14 cellular contexts compared by ENCODE assay signal in genomic region chr4:137934921-137935320, GRCh38.
A peak's percentile ranks its signal among the peaks of the same experiment; 100 is the strongest.
DNase-seq lines count a peak whose midpoint lies in the region; ATAC-seq and TF ChIP-seq lines count a peak whose summit lies in the region.
"Had no signal": no experiment of that assay in that cellular context is flagged by ENCODE, and none has a peak within 500 bp of the region (broad histone marks: within the 10 kb centered on the region; RNA-seq: fewer than 3 reads in every experiment).

No MANE protein-coding gene starts in this region.

- in situ Hi-C loops in mammary epithelial cell (cut with MboI; ENCODE audit: low sequenced_read_pairs in 2 of 2) = no loop called here

- H3K36me3 ChIP-seq in mammary epithelial cell (ENCODE audit: insufficient read depth, low read length) (no peaks in the 10 kb centered on the region), osteoblast (ENCODE audit: insufficient read depth, low read length) (no peaks in the 10 kb centered on the region)

- H3K9ac ChIP-seq in mammary epithelial cell (ENCODE audit: insufficient read depth, low read length) = no peak overlapping the region

- H3K27ac ChIP-seq in mammary epithelial cell (ENCODE audit: insufficient read depth, low read depth, low read length) (no peak overlapping the region), osteoblast (ENCODE audit: low read depth, low read length) (no peak overlapping the region)
- H3K27ac ChIP-seq: HL-60 had no signal

- H2AFZ ChIP-seq in mammary epithelial cell (ENCODE audit: low read depth, low read length) = peak overlapping the region; percentile 73
- H2AFZ ChIP-seq in osteoblast (ENCODE audit: low read length) = peak overlapping the region; percentile 37

- H3K79me2 ChIP-seq in mammary epithelial cell (ENCODE audit: insufficient read depth, low read length) (no peaks in the 10 kb centered on the region), osteoblast (ENCODE audit: insufficient read depth, low read length) (no peaks in the 10 kb centered on the region)

- peak; percentile 61 for DNase-seq in DMS 273 treated with DMSO at 0.1 percent for 48 hours (lab: John Stamatoyannopoulos, UW)
- peak; percentile 87 for DNase-seq in NCI-H1694 (lab: John Stamatoyannopoulos, UW)
- DNase-seq in mammary epithelial cell = no peak
- no peak for DNase-seq in osteoblast (ENCODE audit: insufficient read length, low spot score, missing footprints)
- DNase-seq in glomerular visceral epithelial cell (ENCODE audit: extremely low spot score) = no peak
- no peak for DNase-seq in NCI-H2196 (lab: John Stamatoyannopoulos, UW; ENCODE audit: unreplicated experiment)
- DNase-seq: DMS153, H7, NCI-H1436, NCI-H226, NCI-H526 treated with DMSO at 0.1 percent for 48 hours, SHP77 treated with DMSO at 0.1 percent for 48 hours had no signal

- no peak overlapping the region for H3K4me3 ChIP-seq in mammary epithelial cell (replicated peaks in 1 of 3; ENCODE audit: insufficient read depth in 1 of 3, low read depth in 2 of 3, low read length in 3 of 3)
- no peak overlapping the region for H3K4me3 ChIP-seq in osteoblast (ENCODE audit: insufficient read depth, low read length)

- H3K27me3 ChIP-seq in mammary epithelial cell (ENCODE audit: insufficient read depth, low read length) = no peaks in the 10 kb centered on the region
- no peaks in the 10 kb centered on the region for H3K27me3 ChIP-seq in osteoblast (ENCODE audit: insufficient read depth, low read length)

- H3K4me2 ChIP-seq in mammary epithelial cell (ENCODE audit: insufficient read depth, low read depth, low read length) = no peak overlapping the region
- H3K4me2 ChIP-seq in osteoblast (ENCODE audit: insufficient read depth, low read length) = no peak overlapping the region

- WGBS in mammary epithelial cell (ENCODE audit: low coverage, missing lambda C conversion rate) = 0% methylated on average over 1 of the region's 1 CpG

- dilution Hi-C loops in mammary epithelial cell (cut with HindIII; ENCODE audit: low sequenced_read_pairs) = no loop called here

- CTCF ChIA-PET in mammary epithelial cell (lab: Charles Lee; ENCODE audit: low non-redundant PET) = interaction anchor here (0.8 kb wide), 1 partner anchor 42 kb away, joined by 4 read pairs; no protein-coding TSS in a partner anchor

- TF ChIP-seq CTCF in mammary epithelial cell (conservative IDR thresholded peaks at IDR 0.05 in 1 of 2, IDR thresholded peaks at IDR 0.05 in 1 of 2; ENCODE audit: extremely low read depth in 1 of 2, insufficient read depth in 1 of 2, low read depth in 1 of 2, low read length in 2 of 2) (no peak), osteoblast (IDR thresholded peaks at IDR 0.05; ENCODE audit: extremely low read depth, low read depth, low read length) (no peak)

- no peak for ATAC-seq in HG03095 (IDR thresholded peaks at IDR 0.05; ENCODE audit: unreplicated experiment)

- H3K4me1 ChIP-seq in mammary epithelial cell (ENCODE audit: insufficient read depth, low read length) (no peaks in the 10 kb centered on the region), osteoblast (ENCODE audit: insufficient read depth, low read length) (no peaks in the 10 kb centered on the region)

- no TSS peak for BruUV-seq in mammary epithelial cell (replicated peaks; lab: Mats Ljungman, UMichigan)

- H4K20me1 ChIP-seq in mammary epithelial cell (ENCODE audit: insufficient read depth, low read length) (no peaks in the 10 kb centered on the region), osteoblast (ENCODE audit: insufficient read depth, low read length) (no peaks in the 10 kb centered on the region)

- intact Hi-C loops in mammary epithelial cell (cut with micrococcal nuclease) = no loop called here

- H3K9me3 ChIP-seq in mammary epithelial cell (replicated peaks; ENCODE audit: insufficient read depth, low read length) (peaks cover under 1% of the 10 kb centered on the region), osteoblast (ENCODE audit: low read depth, low read length) (no peaks in the 10 kb centered on the region)

Comparison
In these comparisons a context has a peak if more than half of its experiments do, and no peak if none do; other contexts are left out.
1. DNase-seq: peak in DMS 273 treated with DMSO at 0.1 percent for 48 hours (single experiment) and NCI-H1694 (single experiment); none in mammary epithelial cell (single experiment), osteoblast (single experiment), glomerular visceral epithelial cell (single experiment) and NCI-H2196 (single experiment).